Comparison of ENCODE assay signal across 8 cellular contexts in the genomic region with DNA sequence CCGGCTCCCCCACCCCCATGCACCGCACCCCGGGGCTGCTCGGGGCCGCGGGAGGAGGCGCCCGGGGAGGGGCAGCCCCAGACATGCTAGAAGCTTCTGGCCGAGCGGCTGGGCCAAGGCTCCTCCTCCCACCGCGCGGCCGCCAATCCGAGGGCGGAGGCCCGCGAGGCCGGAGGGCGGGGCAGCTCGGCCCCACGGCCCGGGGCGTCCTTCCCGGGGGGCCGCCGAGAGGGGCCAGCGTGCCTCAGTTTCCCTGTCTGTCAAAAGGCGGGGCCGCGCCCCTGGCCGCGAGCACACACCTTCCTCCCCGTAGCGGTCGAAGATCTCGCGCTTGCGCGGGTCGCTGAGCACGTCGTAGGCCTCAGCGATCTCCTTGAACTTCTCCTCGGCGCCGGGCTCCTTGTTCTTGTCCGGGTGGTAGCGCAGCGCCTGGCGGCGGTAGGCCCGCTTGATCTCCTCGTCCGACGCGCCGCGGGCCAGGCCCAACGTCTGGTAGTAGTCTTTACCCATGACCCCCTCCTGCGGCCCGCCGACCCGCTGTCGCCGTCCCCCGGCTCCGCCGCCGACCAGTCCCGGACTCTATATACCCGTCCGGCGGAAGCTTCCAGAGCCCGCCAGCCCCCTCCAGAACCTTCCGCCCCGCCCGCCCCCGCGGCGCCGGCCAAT. TPM values are rescaled to one million over a fixed set of nuclear protein-coding genes. Genes with fewer than 3 reads are reported as not detected.
DNase-seq lines count a peak whose midpoint lies in the region; ATAC-seq and TF ChIP-seq lines count a peak whose summit lies in the region.

A gene (minus strand): TSS at position 558 of the 666 bp plus-strand sequence. CDS start 48 bp downstream, at position 510.

- peaks cover 64% of the 10 kb centered on the region for H3K4me1 Mint-ChIP-seq in activated CD4-positive, alpha-beta memory T cell treated with anti-CD3 and anti-CD28 coated beads, Interleukin-2, amount 10 ng/mL, durations not matched to agents 7 days and 5 days
- H3K4me1 Mint-ChIP-seq in stimulated activated naive B cell treated with anti-CD40 and anti-IgM and Interleukin-4, amounts not matched to agents 10 μg/mL and 1 μg/mL and 100 μg/mL, for 72 hours, result peaks cover 41 to 75% of the 10 kb centered on the region in 2 donors

- H3K27ac Mint-ChIP-seq in activated CD4-positive, alpha-beta memory T cell treated with anti-CD3 and anti-CD28 coated beads, Interleukin-2, amount 10 ng/mL, durations not matched to agents 7 days and 5 days, result peak within 1 kb of the TSS; percentile 93
- H3K27ac Mint-ChIP-seq in stimulated activated naive B cell treated with anti-CD40 and anti-IgM and Interleukin-4, amounts not matched to agents 10 μg/mL and 1 μg/mL and 100 μg/mL, for 72 hours, result peak within 1 kb of the TSS; percentile 99

- CTCF ChIA-PET in AG04449 (lab: Yijun Ruan, JAX), result interaction anchor here (1.0 to 1.6 kb wide), 3 partner anchors 10 to 38 kb away, joined by 3 to 4 read pairs (median 4); no protein-coding TSS in a partner anchor
- CTCF ChIA-PET in activated CD4-positive, alpha-beta memory T cell treated with anti-CD3 and anti-CD28 coated beads, Interleukin-2, amount 10 ng/mL, durations not matched to agents 7 days and 5 days (lab: Charles Lee), result interaction anchor here (0.6 to 4.7 kb wide), 8 partner anchors 10 to 56 kb away, joined by 3 to 39 read pairs (median 3); no protein-coding TSS in a partner anchor

- H3K4me3 Mint-ChIP-seq in activated CD4-positive, alpha-beta memory T cell treated with anti-CD3 and anti-CD28 coated beads, Interleukin-2, amount 10 ng/mL, durations not matched to agents 7 days and 5 days, result peak within 1 kb of the TSS; percentile 79
- H3K4me3 Mint-ChIP-seq in stimulated activated naive B cell treated with anti-CD40 and anti-IgM and Interleukin-4, amounts not matched to agents 10 μg/mL and 1 μg/mL and 100 μg/mL, for 72 hours, result peak within 1 kb of the TSS; percentile 94 to 95

- peaks cover 42% of the 10 kb centered on the region for H3K36me3 Mint-ChIP-seq in activated CD4-positive, alpha-beta memory T cell treated with anti-CD3 and anti-CD28 coated beads, Interleukin-2, amount 10 ng/mL, durations not matched to agents 7 days and 5 days (ENCODE audit: low read depth)
- peaks cover 30 to 41% of the 10 kb centered on the region in 2 donors for H3K36me3 Mint-ChIP-seq in stimulated activated naive B cell treated with anti-CD40 and anti-IgM and Interleukin-4, amounts not matched to agents 10 μg/mL and 1 μg/mL and 100 μg/mL, for 72 hours

- ATAC-seq in GM18508 (IDR thresholded peaks at IDR 0.05; ENCODE audit: insufficient read depth, unreplicated experiment) (peak; percentile 37), HG02938 (IDR thresholded peaks at IDR 0.05; ENCODE audit: unreplicated experiment) (peak; percentile 61)
- peak; percentile 71 to 77 for ATAC-seq in stimulated activated naive B cell treated with anti-CD40 and anti-IgM and Interleukin-4, amounts not matched to agents 10 μg/mL and 1 μg/mL and 100 μg/mL, for 72 hours (replicated peaks)

- H3K27me3 Mint-ChIP-seq in activated CD4-positive, alpha-beta memory T cell treated with anti-CD3 and anti-CD28 coated beads, Interleukin-2, amount 10 ng/mL, durations not matched to agents 7 days and 5 days, result no peaks in the 10 kb centered on the region
- H3K27me3 Mint-ChIP-seq in stimulated activated naive B cell treated with anti-CD40 and anti-IgM and Interleukin-4, amounts not matched to agents 10 μg/mL and 1 μg/mL and 100 μg/mL, for 72 hours, result no peaks in the 10 kb centered on the region

- DNase-seq in AG04449 (ENCODE audit: low read depth, low spot score) (no peak), NCI-H2227 treated with DMSO at 0.1 percent for 48 hours (lab: John Stamatoyannopoulos, UW) (peak; percentile 43), epithelial cell of esophagus (ENCODE audit: low read depth) (peak; percentile 78), midbrain (lab: John Stamatoyannopoulos, UW) (peak; percentile 88)
- peak; percentile 79 for DNase-seq in activated CD4-positive, alpha-beta memory T cell treated with anti-CD3 and anti-CD28 coated beads, Interleukin-2, amount 10 ng/mL, durations not matched to agents 7 days and 5 days
- DNase-seq in stimulated activated naive B cell treated with anti-CD40 and anti-IgM and Interleukin-4, amounts not matched to agents 10 μg/mL and 1 μg/mL and 100 μg/mL, for 72 hours, result peak; percentile 77

- POLR2A ChIA-PET in AG04449 (lab: Yijun Ruan, JAX), result interaction anchor here (0.5 to 2.6 kb wide), 21 partner anchors 8 to 465 kb away, joined by 3 to 34 read pairs (median 3); a partner anchor contains a TSS
- POLR2A ChIA-PET in activated CD4-positive, alpha-beta memory T cell treated with anti-CD3 and anti-CD28 coated beads, Interleukin-2, amount 10 ng/mL, durations not matched to agents 7 days and 5 days (lab: Charles Lee), result interaction anchor here (0.5 to 9.4 kb wide), 33 partner anchors 8 to 636 kb away, joined by 3 to 316 read pairs (median 4); a partner anchor contains a TSS

- TF ChIP-seq CTCF in AG04449 (IDR thresholded peaks at IDR 0.05; ENCODE audit: insufficient read depth, low read length, missing control alignments), result no peak
- no peak for TF ChIP-seq CTCF in epithelial cell of esophagus (IDR thresholded peaks at IDR 0.05; ENCODE audit: insufficient read depth, low read depth, low read length, missing control alignments)

- no peaks in the 10 kb centered on the region for H3K9me3 Mint-ChIP-seq in activated CD4-positive, alpha-beta memory T cell treated with anti-CD3 and anti-CD28 coated beads, Interleukin-2, amount 10 ng/mL, durations not matched to agents 7 days and 5 days
- H3K9me3 Mint-ChIP-seq in stimulated activated naive B cell treated with anti-CD40 and anti-IgM and Interleukin-4, amounts not matched to agents 10 μg/mL and 1 μg/mL and 100 μg/mL, for 72 hours, result no peaks in the 10 kb centered on the region

- H3K4me3 ChIP-seq in AG04449 (ENCODE audit: low read depth, low read length) (peak within 1 kb of the TSS; percentile 96), epithelial cell of esophagus (ENCODE audit: low read length) (peak within 1 kb of the TSS; percentile 88)

RNA-seq across cellular contexts. Expression of the gene that starts here (rescaled TPM):
- 100 to 1,000 TPM; 108 to 114 TPM for total RNA-seq in activated CD4-positive, alpha-beta memory T cell treated with anti-CD3 and anti-CD28 coated beads, Interleukin-2, amount 10 ng/mL, durations not matched to agents 7 days and 5 days
